21 cellular contexts compared by ENCODE assay signal in the genomic region with DNA sequence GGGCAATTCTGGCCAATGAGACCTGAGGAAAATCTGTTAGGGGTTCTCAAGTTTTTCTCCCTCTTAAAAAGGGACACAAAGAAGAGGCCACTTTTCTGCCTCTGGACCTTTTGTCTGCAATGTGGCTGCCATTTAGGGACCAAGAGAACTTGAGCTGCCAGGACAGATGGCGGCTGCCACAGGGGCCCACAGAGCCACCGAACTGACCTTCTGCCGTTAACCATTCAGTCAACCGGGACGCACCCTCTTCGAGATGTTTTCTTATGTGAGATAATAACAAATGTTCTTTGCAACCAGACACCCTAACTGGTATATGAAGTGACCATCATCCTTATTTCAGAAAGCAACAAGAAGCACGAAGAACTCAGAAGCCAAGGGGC. TPM values are rescaled to one million over a fixed set of nuclear protein-coding genes. Genes with fewer than 3 reads are reported as not detected.
DNase-seq lines count a peak whose midpoint lies in the region; ATAC-seq and TF ChIP-seq lines count a peak whose summit lies in the region.
"Had no signal": no experiment of that assay in that cellular context is flagged by ENCODE, and none has a peak within 500 bp of the region (broad histone marks: within the 10 kb centered on the region; RNA-seq: fewer than 3 reads in every experiment).

No MANE protein-coding gene starts in this region.

- H3K27me3 ChIP-seq in Loucy (ENCODE audit: insufficient read depth, low read length, poor library complexity, severe bottlenecking) (no peaks in the 10 kb centered on the region), uterus (no peaks in the 10 kb centered on the region)
- H3K27me3 ChIP-seq: BE2C, Peyer's patch, SJSA1 had no signal

- no peak for TF ChIP-seq POLR2A in uterus (IDR thresholded peaks at IDR 0.05)

- intact Hi-C loops in uterus (cut with DNase I; ENCODE audit: low total_unique reads) = no loop called here

- peak overlapping the region; percentile 35 for H3K27ac ChIP-seq in cingulate gyrus (ENCODE audit: low read depth, low read length)
- peak overlapping the region; percentile 59 to 61 for H3K27ac ChIP-seq in uterus
- H3K27ac ChIP-seq: Peyer's patch, SJSA1 had no signal

- H3K9ac ChIP-seq in Loucy (ENCODE audit: low read depth, low read length, poor library complexity, severe bottlenecking) = no peak overlapping the region

- H3K9me2 ChIP-seq in Loucy (replicated peaks; ENCODE audit: low read depth, low read length) = no peaks in the 10 kb centered on the region

- H3K36me3 Mint-ChIP-seq in activated naive CD8-positive, alpha-beta T cell treated with anti-CD3 and anti-CD28 coated beads, Interleukin-2, amount 10 ng/mL, durations not matched to agents 7 days and 5 days = peaks cover 1% of the 10 kb centered on the region
- H3K36me3 Mint-ChIP-seq in activated naive CD8-positive, alpha-beta T cell treated with anti-CD3 and anti-CD28 coated beads for 36 hours = peaks cover 7% of the 10 kb centered on the region

- H2AFZ ChIP-seq in Loucy (ENCODE audit: low read length) = peak overlapping the region; percentile 3; the same call in 1 of the 2 replicates

- peak overlapping the region; percentile 33 for H3K4me3 Mint-ChIP-seq in activated naive CD8-positive, alpha-beta T cell treated with anti-CD3 and anti-CD28 coated beads, Interleukin-2, amount 10 ng/mL, durations not matched to agents 7 days and 5 days
- no peak overlapping the region for H3K4me3 Mint-ChIP-seq in activated naive CD8-positive, alpha-beta T cell treated with anti-CD3 and anti-CD28 coated beads for 36 hours
- H3K4me3 Mint-ChIP-seq: CD4-positive, alpha-beta T cell had no signal

- peaks cover 30% of the 10 kb centered on the region for H3K4me1 Mint-ChIP-seq in activated naive CD8-positive, alpha-beta T cell treated with anti-CD3 and anti-CD28 coated beads, Interleukin-2, amount 10 ng/mL, durations not matched to agents 7 days and 5 days
- peaks cover 31% of the 10 kb centered on the region for H3K4me1 Mint-ChIP-seq in activated naive CD8-positive, alpha-beta T cell treated with anti-CD3 and anti-CD28 coated beads for 36 hours

- POLR2A ChIA-PET in activated naive CD8-positive, alpha-beta T cell treated with anti-CD3 and anti-CD28 coated beads, Interleukin-2, amount 10 ng/mL, durations not matched to agents 7 days and 5 days (lab: Charles Lee) = no interaction called here

- ATAC-seq in activated naive CD8-positive, alpha-beta T cell treated with anti-CD3 and anti-CD28 coated beads, Interleukin-2, amount 10 ng/mL, durations not matched to agents 7 days and 5 days (ENCODE audit: low read depth) = no peak
- ATAC-seq in GM19035 (IDR thresholded peaks at IDR 0.05; ENCODE audit: unreplicated experiment) = no peak
- ATAC-seq: A549 had no signal

- H3K27me3 Mint-ChIP-seq in activated naive CD8-positive, alpha-beta T cell treated with anti-CD3 and anti-CD28 coated beads, Interleukin-2, amount 10 ng/mL, durations not matched to agents 7 days and 5 days = peaks cover 10% of the 10 kb centered on the region
- peaks cover 38% of the 10 kb centered on the region for H3K27me3 Mint-ChIP-seq in activated naive CD8-positive, alpha-beta T cell treated with anti-CD3 and anti-CD28 coated beads for 36 hours

- no peaks in the 10 kb centered on the region for H4K20me1 ChIP-seq in Loucy (ENCODE audit: insufficient read depth, low read length, poor library complexity, severe bottlenecking)

- H3K36me3 ChIP-seq in Loucy (ENCODE audit: insufficient read depth, low read length) (no peaks in the 10 kb centered on the region), uterus (no peaks in the 10 kb centered on the region)
- H3K36me3 ChIP-seq: BE2C, Peyer's patch, SJSA1 had no signal

- H3K4me3 ChIP-seq in Loucy (ENCODE audit: low read length, poor library complexity, severe bottlenecking) = peak overlapping the region; percentile 19
- H3K4me3 ChIP-seq in uterus = no peak overlapping the region
- H3K4me3 ChIP-seq: A549, Peyer's patch, SJSA1 had no signal

- H3K79me2 ChIP-seq in Loucy (ENCODE audit: insufficient read depth, low read length) = no peaks in the 10 kb centered on the region

- DNase-seq in activated naive CD8-positive, alpha-beta T cell treated with anti-CD3 and anti-CD28 coated beads, Interleukin-2, amount 10 ng/mL, durations not matched to agents 7 days and 5 days = no peak
- DNase-seq in activated naive CD8-positive, alpha-beta T cell treated with anti-CD3 and anti-CD28 coated beads for 36 hours = no peak
- DNase-seq in uterus = no peak
- no peak for DNase-seq in NCI-H345 treated with DMSO at 0.1 percent for 48 hours (lab: John Stamatoyannopoulos, UW; ENCODE audit: unreplicated experiment)
- DNase-seq: BE2C; CD4-positive, alpha-beta T cell; DMS 273 treated with DMSO at 0.1 percent for 48 hours; DMS79 treated with DMSO at 0.1 percent for 48 hours; KG1; NCI-H1105; NCI-H2081; NCI-H2171; NCI-H345; NCI-H526 had no signal

- H3K9me3 ChIP-seq in Loucy (ENCODE audit: insufficient read depth, low read depth, low read length) = no peaks in the 10 kb centered on the region
- no peaks in the 10 kb centered on the region for H3K9me3 ChIP-seq in uterus
- H3K9me3 ChIP-seq: A549, BE2C, Caco-2, Peyer's patch, SJSA1 had no signal

- H3K9me3 Mint-ChIP-seq in activated naive CD8-positive, alpha-beta T cell treated with anti-CD3 and anti-CD28 coated beads, Interleukin-2, amount 10 ng/mL, durations not matched to agents 7 days and 5 days = no peaks in the 10 kb centered on the region
- H3K9me3 Mint-ChIP-seq in activated naive CD8-positive, alpha-beta T cell treated with anti-CD3 and anti-CD28 coated beads for 36 hours = no peaks in the 10 kb centered on the region
- H3K9me3 Mint-ChIP-seq: CD4-positive, alpha-beta T cell had no signal

- no peaks in the 10 kb centered on the region for H3F3A ChIP-seq in Loucy (ENCODE audit: low read depth)

- H3K4me2 ChIP-seq in Loucy (ENCODE audit: low read depth, low read length, poor library complexity, severe bottlenecking) = peak overlapping the region; percentile 68
- H3K4me2 ChIP-seq: A549 had no signal

- TF ChIP-seq CTCF in Loucy (conservative IDR thresholded peaks at IDR 0.05; ENCODE audit: low read length) (no peak), uterus (IDR thresholded peaks at IDR 0.05) (no peak)

- H3K27ac Mint-ChIP-seq in activated naive CD8-positive, alpha-beta T cell treated with anti-CD3 and anti-CD28 coated beads, Interleukin-2, amount 10 ng/mL, durations not matched to agents 7 days and 5 days = no peak overlapping the region
- no peak overlapping the region for H3K27ac Mint-ChIP-seq in activated naive CD8-positive, alpha-beta T cell treated with anti-CD3 and anti-CD28 coated beads for 36 hours
- H3K27ac Mint-ChIP-seq: CD4-positive, alpha-beta T cell had no signal

- H3K4me1 ChIP-seq in Loucy (ENCODE audit: insufficient read depth, low read length, poor library complexity, severe bottlenecking) (peaks cover 45% of the 10 kb centered on the region), uterus (peaks cover 0 to 7% of the 10 kb centered on the region in 2 donors)
- H3K4me1 ChIP-seq: Peyer's patch, SJSA1 had no signal

RNA-seq across cellular contexts. Expression of a gene that starts 29.2 kb away (rescaled TPM):
- 1 to 10 TPM; 2.5 to 3.1 TPM for total RNA-seq in activated naive CD8-positive, alpha-beta T cell treated with anti-CD3 and anti-CD28 coated beads, Interleukin-2, amount 10 ng/mL, durations not matched to agents 7 days and 5 days
- total RNA-seq in activated naive CD8-positive, alpha-beta T cell treated with anti-CD3 and anti-CD28 coated beads for 36 hours = 1 to 10 TPM; 6.4 to 7.5 TPM
- total RNA-seq in uterus = 10 to 100 TPM; 10.8 to 25.5 (median 20.8) TPM
